11 cellular contexts compared by ENCODE assay signal in genomic region chr7:594212-594913, GRCh38.
"Had no signal": no experiment of that assay in that cellular context is flagged by ENCODE, and none has a peak within 500 bp of the region (broad histone marks: within the 10 kb centered on the region; RNA-seq: fewer than 3 reads in every experiment).

No MANE protein-coding gene starts in this region.

- H3K4me1 ChIP-seq: thyroid gland had no signal

- H3K4me1 Mint-ChIP-seq: neural crest cell had no signal

- H3K27me3 Mint-ChIP-seq: memory B cell, progenitor cell of endocrine pancreas had no signal

- H3K4me3 Mint-ChIP-seq: memory B cell; neural crest cell; T-helper 1 cell treated with Interleukin-12 subunit alpha and Interleukin-12 subunit beta and Interleukin-4 antibody, amounts not matched to agents 30 μg/mL and 1 μg/mL, for 36 hours had no signal

- DNase-seq: activated CD4-positive, alpha-beta T cell treated with anti-CD3 and anti-CD28 coated beads, Interleukin-2, amount 50 U/mL, for 1 hour; activated naive CD4-positive, alpha-beta T cell treated with Interleukin-2 at 50 U/mL for 16 hours; cerebellar nuclear complex; cortex of kidney; kidney; thyroid gland had no signal

- H3K4me3 ChIP-seq: breast epithelium, thyroid gland had no signal

- H3K9me3 Mint-ChIP-seq: memory B cell, neural crest cell had no signal

- H3K27ac Mint-ChIP-seq: memory B cell; progenitor cell of endocrine pancreas; T-helper 1 cell treated with Interleukin-12 subunit alpha and Interleukin-12 subunit beta and Interleukin-4 antibody, amounts not matched to agents 30 μg/mL and 1 μg/mL, for 36 hours had no signal

- H3K36me3 ChIP-seq: breast epithelium, thyroid gland had no signal

- H3K27ac ChIP-seq: breast epithelium, thyroid gland had no signal

- H3K27me3 ChIP-seq: breast epithelium, thyroid gland had no signal
